In genomic region chr2:182300603-182301002, GRCh38 we compare ENCODE assay signal across 1 cellular context.
TF ChIP-seq lines count a peak whose summit lies in the region.

No MANE protein-coding gene starts in this region.

TF ChIP-seq in HEK293, 187 proteins besides CTCF, POLR2A, EP300 and RAD21 (continued from another document):
- TF ChIP-seq SCRT1 (tag by site-specific recombination; IDR thresholded peaks at IDR 0.05; ENCODE audit: borderline replicate concordance) (no peak), ZNF792 (tag by site-specific recombination; IDR thresholded peaks at IDR 0.05) (no peak), ZNF677 (tag by site-specific recombination; IDR thresholded peaks at IDR 0.05) (no peak), ZSCAN16 (tag by site-specific recombination; IDR thresholded peaks at IDR 0.05) (no peak), ZNF221 (tag by site-specific recombination; IDR thresholded peaks at IDR 0.05; ENCODE audit: borderline replicate concordance) (no peak), MYNN (tag by site-specific recombination; IDR thresholded peaks at IDR 0.05; ENCODE audit: borderline replicate concordance) (no peak), KLF17 (tag by site-specific recombination; IDR thresholded peaks at IDR 0.05) (no peak), SCRT2 (tag by site-specific recombination; IDR thresholded peaks at IDR 0.05) (no peak), ZNF701 (tag by site-specific recombination; IDR thresholded peaks at IDR 0.05) (no peak), ZNF707 (tag by site-specific recombination; IDR thresholded peaks at IDR 0.05) (no peak), ZNF514 (tag by site-specific recombination; IDR thresholded peaks at IDR 0.05) (no peak), ZNF610 (tag by site-specific recombination; IDR thresholded peaks at IDR 0.05; ENCODE audit: borderline replicate concordance) (no peak), ZNF416 (tag by site-specific recombination; IDR thresholded peaks at IDR 0.05) (no peak), ZNF23 (tag by site-specific recombination; IDR thresholded peaks at IDR 0.05; ENCODE audit: borderline replicate concordance) (no peak), ZNF19 (tag by site-specific recombination; IDR thresholded peaks at IDR 0.05; ENCODE audit: low read depth) (no peak), ZBTB21 (tag by site-specific recombination; IDR thresholded peaks at IDR 0.05) (peak; percentile 48; the same call in 1 of the 2 replicates), ZNF549 (tag by site-specific recombination; IDR thresholded peaks at IDR 0.05) (no peak), ZNF426 (tag by site-specific recombination; IDR thresholded peaks at IDR 0.05) (no peak), INSM2 (tag by site-specific recombination; IDR thresholded peaks at IDR 0.05) (peak; percentile 86), ZNF747 (tag by site-specific recombination; IDR thresholded peaks at IDR 0.05) (no peak), ZNF530 (tag by site-specific recombination; IDR thresholded peaks at IDR 0.05; ENCODE audit: low read depth) (no peak), KLF9 (tag by site-specific recombination; IDR thresholded peaks at IDR 0.05; ENCODE audit: low read depth) (no peak), HOXA7 (CRISPR knock-in tag; IDR thresholded peaks at IDR 0.05; ENCODE audit: borderline replicate concordance) (no peak), ZNF266 (tag by site-specific recombination; IDR thresholded peaks at IDR 0.05; ENCODE audit: low read depth) (no peak), YY1 (tag by site-specific recombination; IDR thresholded peaks at IDR 0.05) (no peak), ZNF571 (tag by site-specific recombination; IDR thresholded peaks at IDR 0.05) (no peak), ZNF791 (tag by site-specific recombination; IDR thresholded peaks at IDR 0.05) (no peak), ZSCAN23 (tag by site-specific recombination; IDR thresholded peaks at IDR 0.05) (no peak), ZSCAN30 (tag by site-specific recombination; IDR thresholded peaks at IDR 0.05) (0 out of 2 replicates have a peak, but pooled peaks have one; percentile 18), TRIM28 (IDR thresholded peaks at IDR 0.05; ENCODE audit: borderline replicate concordance, low read length) (peak; percentile 48; the same call in 1 of the 2 replicates), ZNF121 (tag by site-specific recombination; IDR thresholded peaks at IDR 0.05) (no peak), ZNF132 (tag by site-specific recombination; IDR thresholded peaks at IDR 0.05; ENCODE audit: borderline replicate concordance) (no peak), GLIS1 (tag by site-specific recombination; IDR thresholded peaks at IDR 0.05) (peak; percentile 51; the same call in 1 of the 2 replicates)
- TF ChIP-seq, protein P1, sequence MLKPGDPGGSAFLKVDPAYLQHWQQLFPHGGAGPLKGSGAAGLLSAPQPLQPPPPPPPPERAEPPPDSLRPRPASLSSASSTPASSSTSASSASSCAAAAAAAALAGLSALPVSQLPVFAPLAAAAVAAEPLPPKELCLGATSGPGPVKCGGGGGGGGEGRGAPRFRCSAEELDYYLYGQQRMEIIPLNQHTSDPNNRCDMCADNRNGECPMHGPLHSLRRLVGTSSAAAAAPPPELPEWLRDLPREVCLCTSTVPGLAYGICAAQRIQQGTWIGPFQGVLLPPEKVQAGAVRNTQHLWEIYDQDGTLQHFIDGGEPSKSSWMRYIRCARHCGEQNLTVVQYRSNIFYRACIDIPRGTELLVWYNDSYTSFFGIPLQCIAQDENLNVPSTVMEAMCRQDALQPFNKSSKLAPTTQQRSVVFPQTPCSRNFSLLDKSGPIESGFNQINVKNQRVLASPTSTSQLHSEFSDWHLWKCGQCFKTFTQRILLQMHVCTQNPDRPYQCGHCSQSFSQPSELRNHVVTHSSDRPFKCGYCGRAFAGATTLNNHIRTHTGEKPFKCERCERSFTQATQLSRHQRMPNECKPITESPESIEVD (tag by site-specific recombination; IDR thresholded peaks at IDR 0.05), result peak; percentile 94
- TF ChIP-seq, protein P2, sequence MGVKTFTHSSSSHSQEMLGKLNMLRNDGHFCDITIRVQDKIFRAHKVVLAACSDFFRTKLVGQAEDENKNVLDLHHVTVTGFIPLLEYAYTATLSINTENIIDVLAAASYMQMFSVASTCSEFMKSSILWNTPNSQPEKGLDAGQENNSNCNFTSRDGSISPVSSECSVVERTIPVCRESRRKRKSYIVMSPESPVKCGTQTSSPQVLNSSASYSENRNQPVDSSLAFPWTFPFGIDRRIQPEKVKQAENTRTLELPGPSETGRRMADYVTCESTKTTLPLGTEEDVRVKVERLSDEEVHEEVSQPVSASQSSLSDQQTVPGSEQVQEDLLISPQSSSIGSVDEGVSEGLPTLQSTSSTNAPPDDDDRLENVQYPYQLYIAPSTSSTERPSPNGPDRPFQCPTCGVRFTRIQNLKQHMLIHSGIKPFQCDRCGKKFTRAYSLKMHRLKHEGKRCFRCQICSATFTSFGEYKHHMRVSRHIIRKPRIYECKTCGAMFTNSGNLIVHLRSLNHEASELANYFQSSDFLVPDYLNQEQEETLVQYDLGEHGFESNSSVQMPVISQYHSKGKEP (tag by site-specific recombination; IDR thresholded peaks at IDR 0.05), result peak; percentile 99
- TF ChIP-seq, protein P3, sequence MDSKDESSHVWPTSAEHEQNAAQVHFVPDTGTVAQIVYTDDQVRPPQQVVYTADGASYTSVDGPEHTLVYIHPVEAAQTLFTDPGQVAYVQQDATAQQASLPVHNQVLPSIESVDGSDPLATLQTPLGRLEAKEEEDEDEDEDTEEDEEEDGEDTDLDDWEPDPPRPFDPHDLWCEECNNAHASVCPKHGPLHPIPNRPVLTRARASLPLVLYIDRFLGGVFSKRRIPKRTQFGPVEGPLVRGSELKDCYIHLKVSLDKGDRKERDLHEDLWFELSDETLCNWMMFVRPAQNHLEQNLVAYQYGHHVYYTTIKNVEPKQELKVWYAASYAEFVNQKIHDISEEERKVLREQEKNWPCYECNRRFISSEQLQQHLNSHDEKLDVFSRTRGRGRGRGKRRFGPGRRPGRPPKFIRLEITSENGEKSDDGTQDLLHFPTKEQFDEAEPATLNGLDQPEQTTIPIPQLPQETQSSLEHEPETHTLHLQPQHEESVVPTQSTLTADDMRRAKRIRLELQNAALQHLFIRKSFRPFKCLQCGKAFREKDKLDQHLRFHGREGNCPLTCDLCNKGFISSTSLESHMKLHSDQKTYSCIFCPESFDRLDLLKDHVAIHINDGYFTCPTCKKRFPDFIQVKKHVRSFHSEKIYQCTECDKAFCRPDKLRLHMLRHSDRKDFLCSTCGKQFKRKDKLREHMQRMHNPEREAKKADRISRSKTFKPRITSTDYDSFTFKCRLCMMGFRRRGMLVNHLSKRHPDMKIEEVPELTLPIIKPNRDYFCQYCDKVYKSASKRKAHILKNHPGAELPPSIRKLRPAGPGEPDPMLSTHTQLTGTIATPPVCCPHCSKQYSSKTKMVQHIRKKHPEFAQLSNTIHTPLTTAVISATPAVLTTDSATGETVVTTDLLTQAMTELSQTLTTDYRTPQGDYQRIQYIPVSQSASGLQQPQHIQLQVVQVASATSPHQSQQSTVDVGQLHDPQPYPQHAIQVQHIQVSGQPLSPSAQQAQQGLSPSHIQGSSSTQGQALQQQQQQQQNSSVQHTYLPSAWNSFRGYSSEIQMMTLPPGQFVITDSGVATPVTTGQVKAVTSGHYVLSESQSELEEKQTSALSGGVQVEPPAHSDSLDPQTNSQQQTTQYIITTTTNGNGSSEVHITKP (tag by site-specific recombination; IDR thresholded peaks at IDR 0.05), result peak; percentile 22; the same call in 1 of the 2 replicates
- TF ChIP-seq, protein P4, sequence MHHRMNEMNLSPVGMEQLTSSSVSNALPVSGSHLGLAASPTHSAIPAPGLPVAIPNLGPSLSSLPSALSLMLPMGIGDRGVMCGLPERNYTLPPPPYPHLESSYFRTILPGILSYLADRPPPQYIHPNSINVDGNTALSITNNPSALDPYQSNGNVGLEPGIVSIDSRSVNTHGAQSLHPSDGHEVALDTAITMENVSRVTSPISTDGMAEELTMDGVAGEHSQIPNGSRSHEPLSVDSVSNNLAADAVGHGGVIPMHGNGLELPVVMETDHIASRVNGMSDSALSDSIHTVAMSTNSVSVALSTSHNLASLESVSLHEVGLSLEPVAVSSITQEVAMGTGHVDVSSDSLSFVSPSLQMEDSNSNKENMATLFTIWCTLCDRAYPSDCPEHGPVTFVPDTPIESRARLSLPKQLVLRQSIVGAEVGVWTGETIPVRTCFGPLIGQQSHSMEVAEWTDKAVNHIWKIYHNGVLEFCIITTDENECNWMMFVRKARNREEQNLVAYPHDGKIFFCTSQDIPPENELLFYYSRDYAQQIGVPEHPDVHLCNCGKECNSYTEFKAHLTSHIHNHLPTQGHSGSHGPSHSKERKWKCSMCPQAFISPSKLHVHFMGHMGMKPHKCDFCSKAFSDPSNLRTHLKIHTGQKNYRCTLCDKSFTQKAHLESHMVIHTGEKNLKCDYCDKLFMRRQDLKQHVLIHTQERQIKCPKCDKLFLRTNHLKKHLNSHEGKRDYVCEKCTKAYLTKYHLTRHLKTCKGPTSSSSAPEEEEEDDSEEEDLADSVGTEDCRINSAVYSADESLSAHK (tag by site-specific recombination; IDR thresholded peaks at IDR 0.05), result peak; percentile 66; the same call in 1 of the 2 replicates
